In genomic region chr22:39965749-39966148, GRCh38 we compare ENCODE assay signal across 23 cellular contexts. TPM values are rescaled to one million over a fixed set of nuclear protein-coding genes. Genes with fewer than 3 reads are reported as not detected.
"Had no signal": no experiment of that assay in that cellular context is flagged by ENCODE, and none has a peak within 500 bp of the region (broad histone marks: within the 10 kb centered on the region; RNA-seq: fewer than 3 reads in every experiment).

No MANE protein-coding gene starts in this region.

- H3K36me3 Mint-ChIP-seq: neural progenitor cell, WTC11 had no signal

- H3K9me3 ChIP-seq: breast epithelium, gastroesophageal sphincter, heart right ventricle, sigmoid colon, SK-N-SH, spleen, stomach, testis, upper lobe of left lung had no signal

- H3K4me3 Mint-ChIP-seq: endodermal cell, neural progenitor cell, WTC11 had no signal

- H3K27ac Mint-ChIP-seq: endodermal cell, neural progenitor cell, WTC11 had no signal

- H3K9me3 Mint-ChIP-seq: endodermal cell, neural progenitor cell, WTC11 had no signal

- H3K36me3 ChIP-seq: breast epithelium, gastroesophageal sphincter, neural progenitor cell, sigmoid colon, stomach, upper lobe of left lung had no signal

- H3K27me3 ChIP-seq: breast epithelium, spleen, testis, upper lobe of left lung had no signal

- H3K4me2 ChIP-seq: neural progenitor cell, SK-N-SH had no signal

- ATAC-seq: gastroesophageal sphincter, heart right ventricle, WTC11 had no signal

- H3K4me3 ChIP-seq: breast epithelium, gastroesophageal sphincter, heart right ventricle, neural progenitor cell, sigmoid colon, spleen, stomach, testis, upper lobe of left lung had no signal

- H2AFZ ChIP-seq: neural progenitor cell had no signal

- H3K27ac ChIP-seq: gastroesophageal sphincter, heart right ventricle, neural progenitor cell, sigmoid colon, spleen, testis, upper lobe of left lung had no signal

- H3K9ac ChIP-seq: neural progenitor cell, SK-N-SH had no signal

- DNase-seq: activated CD4-positive, alpha-beta T cell treated with anti-CD3 and anti-CD28 coated beads for 48 hours; activated effector memory CD4-positive, alpha-beta T cell treated with Interleukin-2 at 50 U/mL for 16 hours; activated T-cell treated with anti-CD3 and anti-CD28 coated beads for 4 hours; aorta; endodermal cell; heart right ventricle; islet precursor cell; midbrain; sigmoid colon; SK-N-SH; spleen; stomach; testis; upper lobe of left lung had no signal

RNA-seq across cellular contexts. Expression of gene TMA7B, which starts 5.6 kb away (rescaled TPM):
- total RNA-seq: dermis microvascular lymphatic vessel endothelial cell, endodermal cell, epithelial cell of proximal tubule, gastroesophageal sphincter, heart right ventricle, lung microvascular endothelial cell, myocyte, osteocyte, sigmoid colon, WTC11 had no signal
- polyA plus RNA-seq: aorta, heart right ventricle, SK-N-SH, stomach had no signal

RNA-seq across cellular contexts. Expression of gene FAM83F, which starts 29.0 kb away (rescaled TPM):
- total RNA-seq: dermis microvascular lymphatic vessel endothelial cell, lung microvascular endothelial cell, myocyte, osteocyte had no signal
- polyA plus RNA-seq: SK-N-SH had no signal
